In the genomic region with DNA sequence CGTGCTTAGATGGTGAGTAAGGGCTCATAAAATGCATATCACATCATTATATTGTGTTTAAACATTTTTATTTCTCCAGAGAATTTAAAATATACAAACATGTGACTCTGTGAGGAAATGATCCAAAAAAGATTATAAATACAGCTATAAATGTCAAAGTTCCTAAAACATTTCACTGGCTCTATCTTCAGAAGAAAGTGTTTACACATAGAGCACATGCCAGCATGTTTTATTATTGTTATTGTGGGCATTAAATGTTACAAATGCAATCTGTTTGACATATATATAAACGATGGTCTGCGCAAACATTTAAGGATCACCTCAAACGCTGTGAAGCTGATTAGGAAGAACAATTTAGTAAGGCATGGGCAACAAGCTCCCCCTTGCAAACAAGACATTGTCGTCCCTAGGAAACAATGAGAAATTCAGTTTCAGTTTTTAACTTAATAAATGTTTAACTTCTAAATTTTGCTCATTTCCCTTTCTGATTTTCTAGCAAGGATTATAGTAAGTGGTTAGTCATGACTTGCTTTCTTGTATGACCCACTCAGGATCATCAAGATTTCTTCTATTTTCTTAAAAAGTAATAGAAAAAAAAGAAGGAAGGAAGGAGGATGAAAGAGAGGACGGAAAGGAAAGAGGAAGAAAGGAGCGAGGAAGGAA, we compare ENCODE assay signal across 24 cellular contexts.
DNase-seq lines count a peak whose midpoint lies in the region; ATAC-seq and TF ChIP-seq lines count a peak whose summit lies in the region.
"Had no signal": no experiment of that assay in that cellular context is flagged by ENCODE, and none has a peak within 500 bp of the region (broad histone marks: within the 10 kb centered on the region; RNA-seq: fewer than 3 reads in every experiment).

No MANE protein-coding gene starts in this region.

- no peaks in the 10 kb centered on the region for H3K36me3 Mint-ChIP-seq in activated T-cell treated with anti-CD3 and anti-CD28 coated beads, Interleukin-2, amount 50 U/mL, for 24 hours (ENCODE audit: low read depth)
- H3K36me3 Mint-ChIP-seq in HFFc6 (ENCODE audit: low read depth): no peaks in the 10 kb centered on the region
- H3K36me3 Mint-ChIP-seq in progenitor cell of endocrine pancreas (ENCODE audit: insufficient read depth): no peaks in the 10 kb centered on the region
- H3K36me3 Mint-ChIP-seq: mesothelial cell of epicardium, T-cell, type B pancreatic cell had no signal

- no peaks in the 10 kb centered on the region for H3K9me3 Mint-ChIP-seq in activated T-cell treated with anti-CD3 and anti-CD28 coated beads, Interleukin-2, amount 50 U/mL, for 24 hours
- H3K9me3 Mint-ChIP-seq in HFFc6 (no peaks in the 10 kb centered on the region), progenitor cell of endocrine pancreas (ENCODE audit: low read depth) (no peaks in the 10 kb centered on the region)
- H3K9me3 Mint-ChIP-seq: central memory CD8-positive, alpha-beta T cell; nephron progenitor cell; type B pancreatic cell had no signal

- no peak for DNase-seq in activated T-cell treated with anti-CD3 and anti-CD28 coated beads, Interleukin-2, amount 50 U/mL, for 24 hours
- no peak for DNase-seq in activated T-cell treated with anti-CD3 and anti-CD28 coated beads, Interleukin-2, amount 50 U/mL, for 48 hours
- DNase-seq in HFFc6 (no peak), DMS114 treated with DMSO at 0.1 percent for 48 hours (lab: John Stamatoyannopoulos, UW; ENCODE audit: unreplicated experiment) (no peak), NCI-H2227 treated with DMSO at 0.1 percent for 48 hours (lab: John Stamatoyannopoulos, UW) (no peak), progenitor cell of endocrine pancreas (ENCODE audit: low spot score, unreplicated experiment) (no peak)
- no peak for DNase-seq in NK-92 treated with Interleukin-12 subunit alpha and Interleukin-12 subunit beta, amount 100 ng/mL, for 24 hours (lab: John Stamatoyannopoulos, UW)
- DNase-seq: activated CD4-positive, alpha-beta T cell treated with anti-CD3 and anti-CD28 coated beads, Interleukin-2, amount 10 ng/mL, durations not matched to agents 7 days and 5 days; activated CD8-positive, alpha-beta memory T cell treated with anti-CD3 and anti-CD28 coated beads, Interleukin-2, amount 50 U/mL, for 4 hours; effector CD4-positive, alpha-beta T cell; NCI-H1417 treated with DMSO at 0.1 percent for 48 hours; nephron progenitor cell; SIG-M5; stimulated activated CD4-positive, alpha-beta T cell treated with anti-CD3 and anti-CD28 coated beads, Interleukin-1b, Interleukin-23, amount 100 ng/mL, for 48 hours; stimulated activated naive CD4-positive, alpha-beta T cell treated with Interleukin-2 at 50 U/mL for 16 hours; T-cell had no signal

- H3K27me3 Mint-ChIP-seq in activated T-cell treated with anti-CD3 and anti-CD28 coated beads, Interleukin-2, amount 50 U/mL, for 24 hours: no peaks in the 10 kb centered on the region
- H3K27me3 Mint-ChIP-seq in HFFc6 (ENCODE audit: insufficient read depth): no peaks in the 10 kb centered on the region; the same call in 1 of the 2 replicates
- H3K27me3 Mint-ChIP-seq in progenitor cell of endocrine pancreas: no peaks in the 10 kb centered on the region
- H3K27me3 Mint-ChIP-seq: activated CD4-positive, alpha-beta T cell treated with anti-CD3 and anti-CD28 coated beads, Interleukin-2, amount 10 ng/mL, durations not matched to agents 7 days and 5 days; B cell; central memory CD8-positive, alpha-beta T cell; T-cell; type B pancreatic cell had no signal

- peak overlapping the region; percentile 56 for H3K27ac Mint-ChIP-seq in activated T-cell treated with anti-CD3 and anti-CD28 coated beads, Interleukin-2, amount 50 U/mL, for 24 hours
- H3K27ac Mint-ChIP-seq in HFFc6: no peak overlapping the region
- no peak overlapping the region for H3K27ac Mint-ChIP-seq in progenitor cell of endocrine pancreas
- H3K27ac Mint-ChIP-seq: activated CD4-positive, alpha-beta T cell treated with anti-CD3 and anti-CD28 coated beads, Interleukin-2, amount 10 ng/mL, durations not matched to agents 7 days and 5 days; B cell; mesothelial cell of epicardium; nephron progenitor cell; T-cell; type B pancreatic cell had no signal

- H3K4me3 Mint-ChIP-seq in activated T-cell treated with anti-CD3 and anti-CD28 coated beads, Interleukin-2, amount 50 U/mL, for 24 hours: no peak overlapping the region
- peak overlapping the region; percentile 45; the same call in 1 of the 2 replicates for H3K4me3 Mint-ChIP-seq in HFFc6
- no peak overlapping the region for H3K4me3 Mint-ChIP-seq in progenitor cell of endocrine pancreas (ENCODE audit: low read depth)
- H3K4me3 Mint-ChIP-seq: activated CD4-positive, alpha-beta T cell treated with anti-CD3 and anti-CD28 coated beads, Interleukin-2, amount 10 ng/mL, durations not matched to agents 7 days and 5 days; B cell; central memory CD8-positive, alpha-beta T cell; mesothelial cell of epicardium; nephron progenitor cell; T-cell; type B pancreatic cell had no signal

- peaks cover 15% of the 10 kb centered on the region for H3K4me1 Mint-ChIP-seq in activated T-cell treated with anti-CD3 and anti-CD28 coated beads, Interleukin-2, amount 50 U/mL, for 24 hours (ENCODE audit: low read depth)
- H3K4me1 Mint-ChIP-seq in HFFc6 (ENCODE audit: low read depth) (peaks cover 15% of the 10 kb centered on the region), progenitor cell of endocrine pancreas (ENCODE audit: low read depth) (peaks cover 5% of the 10 kb centered on the region)
- H3K4me1 Mint-ChIP-seq: central memory CD8-positive, alpha-beta T cell; mesothelial cell of epicardium had no signal

- peak; percentile 31 for ATAC-seq in HG03432 (IDR thresholded peaks at IDR 0.05; ENCODE audit: unreplicated experiment)
- ATAC-seq: HCT116, HepG2, left lobe of liver, T-cell had no signal

- TF ChIP-seq CTCF in HFFc6 (IDR thresholded peaks at IDR 0.05): no peak
- TF ChIP-seq CTCF in progenitor cell of endocrine pancreas (IDR thresholded peaks at IDR 0.05; ENCODE audit: unreplicated experiment): no peak
